Comparison of ENCODE assay signal across 18 cellular contexts in the genomic region with DNA sequence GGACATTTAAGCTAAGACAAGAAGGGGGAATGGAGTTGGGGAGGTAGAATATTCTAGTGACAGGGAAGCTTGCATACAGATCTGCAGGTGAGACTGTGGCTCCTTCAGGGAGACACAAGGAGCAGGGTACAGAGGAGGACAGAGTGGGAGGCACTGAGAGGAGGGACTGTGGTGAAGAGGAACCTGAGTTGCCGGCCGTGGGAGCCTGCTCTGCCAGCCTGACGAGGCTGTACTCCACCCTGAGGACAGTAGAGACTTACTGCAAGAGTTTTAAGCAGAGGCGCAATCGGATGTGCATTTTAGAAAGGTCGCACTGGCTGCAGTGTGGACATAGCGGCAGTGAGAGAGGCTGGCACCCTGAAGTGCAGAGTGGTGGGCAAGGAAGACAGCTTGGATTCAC.
"Had no signal": no experiment of that assay in that cellular context is flagged by ENCODE, and none has a peak within 500 bp of the region (broad histone marks: within the 10 kb centered on the region; RNA-seq: fewer than 3 reads in every experiment).

No MANE protein-coding gene starts in this region.

- H3K27ac ChIP-seq: epithelial cell of prostate, foreskin keratinocyte, neural progenitor cell had no signal

- H3K27me3 ChIP-seq: foreskin keratinocyte, neural progenitor cell, ovary, spleen, stomach had no signal

- H2AFZ ChIP-seq: neural progenitor cell had no signal

- H3K9me3 ChIP-seq: ovary, spleen, stomach had no signal

- H3K36me3 ChIP-seq: neural progenitor cell, ovary, spleen, stomach had no signal

- H3K9ac ChIP-seq: neural progenitor cell had no signal

- H3K4me1 ChIP-seq: foreskin keratinocyte, neural progenitor cell had no signal

- DNase-seq: effector memory CD8-positive, alpha-beta T cell; foreskin keratinocyte; head of caudate nucleus; hippocampal formation; kidney glomerular epithelial cell; midbrain; nucleus accumbens; ovary; right cardiac atrium; spleen; stimulated activated CD4-positive, alpha-beta T cell treated with anti-CD3 and anti-CD28 coated beads, Interleukin-15, amount 100 ng/mL, for 24 hours; stimulated activated CD4-positive, alpha-beta T cell treated with anti-CD3 and anti-CD28 coated beads, Interleukin-1b, Interleukin-23, amount 100 ng/mL, for 48 hours; stimulated activated CD4-positive, alpha-beta T cell treated with anti-CD3 and anti-CD28 coated beads, Interleukin-4, amount 100 ng/mL, for 24 hours; stimulated activated naive CD4-positive, alpha-beta T cell; stomach; substantia nigra had no signal

- H3K4me2 ChIP-seq: neural progenitor cell had no signal

- H3K4me3 ChIP-seq: neural progenitor cell, ovary, spleen, stomach had no signal

- ATAC-seq: effector memory CD8-positive, alpha-beta T cell; foreskin keratinocyte; right cardiac atrium had no signal
